ENCODE assay signal across 3 cellular contexts in the genomic region with DNA sequence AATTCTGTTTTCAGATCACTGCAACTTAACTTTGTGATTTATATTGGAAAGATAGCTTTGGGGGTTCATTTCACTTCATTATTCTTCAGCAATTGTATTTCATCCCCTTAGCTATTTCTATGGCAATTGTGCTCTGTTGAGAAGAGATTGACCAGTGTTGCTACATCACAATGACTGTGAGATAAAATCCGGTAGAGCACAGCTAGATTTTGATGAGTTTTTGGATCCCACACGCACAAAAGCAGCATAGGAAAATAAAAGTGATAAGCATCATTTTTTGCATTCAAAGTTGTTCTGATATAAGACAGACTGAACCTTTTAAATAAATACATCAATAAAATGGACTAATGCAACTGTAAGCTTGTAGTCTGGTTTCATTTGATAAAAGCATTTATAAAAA.
"Had no signal": no experiment of that assay in that cellular context is flagged by ENCODE, and none has a peak within 500 bp of the region (broad histone marks: within the 10 kb centered on the region; RNA-seq: fewer than 3 reads in every experiment).

No MANE protein-coding gene starts in this region.

- H3K4me3 ChIP-seq: GM12878 had no signal

- ATAC-seq: GM12878 had no signal

- DNase-seq: GDM1, GF-D8 had no signal
